Comparison of ENCODE assay signal across 11 cellular contexts in the genomic region with DNA sequence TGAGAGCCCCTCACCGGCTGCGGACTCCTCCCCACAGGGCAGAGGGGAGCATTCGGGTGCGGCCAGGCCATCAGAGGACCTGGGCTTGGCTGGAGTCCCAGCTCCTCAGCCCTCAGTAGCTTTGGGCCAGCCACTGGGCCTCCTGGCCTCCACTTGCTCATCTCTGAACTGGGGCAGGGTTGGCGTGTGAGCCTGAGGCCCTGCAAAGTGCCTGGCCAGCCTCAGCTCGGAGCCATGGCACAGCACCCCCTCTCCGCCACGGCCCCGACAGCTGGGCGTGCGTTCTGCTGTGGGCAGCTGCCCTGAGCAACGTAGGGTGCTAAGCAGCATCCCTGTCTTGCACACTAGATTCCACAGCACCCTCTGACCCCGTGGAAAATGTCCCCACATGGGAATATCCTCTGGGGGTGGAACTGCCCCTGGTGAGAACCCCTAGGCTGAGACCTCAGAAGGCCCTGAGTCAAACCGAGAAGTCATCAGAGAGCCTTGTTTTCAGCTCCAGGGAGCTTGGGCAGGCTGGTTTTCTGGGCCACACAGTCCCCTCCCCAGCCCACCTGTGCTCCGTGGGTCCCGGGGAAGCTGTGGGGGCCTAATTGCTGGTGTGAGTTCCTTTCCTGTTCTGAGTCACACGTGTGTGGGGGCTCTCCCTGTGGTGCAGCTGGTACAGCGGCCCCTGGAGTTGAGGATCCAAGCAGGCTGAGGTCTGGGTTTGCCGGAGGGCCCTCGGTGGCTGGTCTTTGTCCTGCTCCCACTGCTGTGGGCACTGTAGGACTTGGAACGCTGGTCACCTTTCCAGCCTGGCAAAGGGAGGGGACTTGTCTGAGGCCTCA. TPM values are rescaled to one million over a fixed set of nuclear protein-coding genes. Genes with fewer than 3 reads are reported as not detected.
A peak's percentile ranks its signal among the peaks of the same experiment; 100 is the strongest.
DNase-seq lines count a peak whose midpoint lies in the region; ATAC-seq, FAIRE-seq and TF ChIP-seq lines count a peak whose summit lies in the region.
"Had no signal": no experiment of that assay in that cellular context is flagged by ENCODE, and none has a peak within 500 bp of the region (broad histone marks: within the 10 kb centered on the region; RNA-seq: fewer than 3 reads in every experiment).

No MANE protein-coding gene starts in this region.

- H3K4me1 ChIP-seq in tibial nerve (no peaks in the 10 kb centered on the region), smooth muscle cell (ENCODE audit: low read depth) (no peaks in the 10 kb centered on the region)

- H3K9ac ChIP-seq in smooth muscle cell (ENCODE audit: low read depth), result no peak overlapping the region

- POLR2A ChIA-PET in activated B cell treated with CpG ODN at 0.5 μM for 24 hours (lab: Charles Lee), result interaction anchor here (1.0 to 3.5 kb wide), 7 partner anchors 10 to 37 kb away, joined by 4 to 89 read pairs (median 7); partner anchors contain the start of gene WRAP73

- intact Hi-C loops in activated B cell treated with CpG ODN at 0.5 μM for 24 hours (cut with micrococcal nuclease), result loop anchor here (1.0 to 2.0 kb wide), 3 partner anchors 10 to 52 kb away; partner anchors contain the start of gene TPRG1L

- no peak for TF ChIP-seq POLR2A in tibial nerve (IDR thresholded peaks at IDR 0.05)

- CTCF ChIA-PET in activated B cell treated with CpG ODN at 0.5 μM for 24 hours (lab: Charles Lee), result interaction anchor here (0.9 to 1.4 kb wide), 5 partner anchors 11 to 58 kb away, joined by 3 to 9 read pairs (median 4); no protein-coding TSS in a partner anchor

- peak overlapping the region; percentile 69 for H3K4me3 Mint-ChIP-seq in activated B cell treated with CpG ODN at 0.5 μM for 24 hours
- H3K4me3 Mint-ChIP-seq: dendritic cell treated with granulocyte-macrophage colony-stimulating factor and Interleukin-4, amounts not matched to agents 40 ng/mL and 50 ng/mL, for 4 days; stimulated activated naive CD8-positive, alpha-beta T cell treated with anti-CD3 and anti-CD28 coated beads, Interleukin-15, Interleukin-2, amounts not matched to agents 100 ng/mL and 50 ng/mL, for 24 hours had no signal

- H3F3A ChIP-seq in smooth muscle cell (ENCODE audit: low read depth), result no peaks in the 10 kb centered on the region

- no peaks in the 10 kb centered on the region for H3K36me3 Mint-ChIP-seq in activated B cell treated with CpG ODN at 0.5 μM for 24 hours (ENCODE audit: low read depth)

- ATAC-seq in HG03060 (IDR thresholded peaks at IDR 0.05; ENCODE audit: low read depth, unreplicated experiment) (peak; percentile 45), activated B cell treated with CpG ODN at 0.5 μM for 24 hours (ENCODE audit: low read depth) (peak; percentile 66)

- H3K27me3 ChIP-seq in tibial nerve (peaks cover 0 to 41% of the 10 kb centered on the region in 2 donors), smooth muscle cell (ENCODE audit: low read depth) (no peaks in the 10 kb centered on the region)

- no peaks in the 10 kb centered on the region for H4K20me1 ChIP-seq in smooth muscle cell (ENCODE audit: low read depth)

- no peaks in the 10 kb centered on the region for H3K36me3 ChIP-seq in tibial nerve
- H3K36me3 ChIP-seq in smooth muscle cell (ENCODE audit: low read depth), result no peaks in the 10 kb centered on the region

- TF ChIP-seq CTCF in GM10266 (IDR thresholded peaks at IDR 0.05; ENCODE audit: control insufficient read depth, insufficient read depth, low read depth, missing control alignments), result peak; percentile 41
- TF ChIP-seq CTCF in activated B cell treated with CpG ODN at 0.5 μM for 24 hours (IDR thresholded peaks at IDR 0.05), result no peak
- TF ChIP-seq CTCF in tibial nerve (IDR thresholded peaks at IDR 0.05), result no peak
- TF ChIP-seq CTCF in smooth muscle cell (IDR thresholded peaks at IDR 0.05; ENCODE audit: borderline replicate concordance, insufficient read depth, poor library complexity, severe bottlenecking), result no peak

- no peak overlapping the region for H3K4me3 ChIP-seq in tibial nerve
- H3K4me3 ChIP-seq in smooth muscle cell, result no peak overlapping the region

- H3K9me3 Mint-ChIP-seq in activated B cell treated with CpG ODN at 0.5 μM for 24 hours, result no peaks in the 10 kb centered on the region
- H3K9me3 Mint-ChIP-seq: dendritic cell treated with granulocyte-macrophage colony-stimulating factor and Interleukin-4, amounts not matched to agents 40 ng/mL and 50 ng/mL, for 4 days; stimulated activated naive CD8-positive, alpha-beta T cell treated with anti-CD3 and anti-CD28 coated beads, Interleukin-15, Interleukin-2, amounts not matched to agents 100 ng/mL and 50 ng/mL, for 24 hours had no signal

- no peak overlapping the region for H3K27ac ChIP-seq in tibial nerve
- no peak overlapping the region for H3K27ac ChIP-seq in smooth muscle cell (ENCODE audit: low read depth)

- no peak overlapping the region for H3K4me2 ChIP-seq in smooth muscle cell

- 72 to 75% methylated on average over 9 to 12 of the region's 21 CpGs for WGBS in tibial nerve, 2 donors
- 88% methylated on average over 19 of the region's 21 CpGs for WGBS in smooth muscle cell (ENCODE audit: low lambda C conversion rate)

- H3K9me3 ChIP-seq in tibial nerve (no peaks in the 10 kb centered on the region), smooth muscle cell (replicated peaks; ENCODE audit: low read depth) (no peaks in the 10 kb centered on the region)

- peaks cover 85% of the 10 kb centered on the region for H3K4me1 Mint-ChIP-seq in activated B cell treated with CpG ODN at 0.5 μM for 24 hours

- DNase-seq in GM10266 (ENCODE audit: extremely low spot score) (peak; percentile 79), GM19239 (ENCODE audit: insufficient read length, low spot score) (peak; percentile 72), activated B cell treated with CpG ODN at 0.5 μM for 24 hours (peak; percentile 57), OCI-M1 (lab: John Stamatoyannopoulos, UW) (no peak), tibial nerve (ENCODE audit: low spot score in 2 of 2) (no peak), smooth muscle cell (lab: John Stamatoyannopoulos, UW; ENCODE audit: unreplicated experiment) (no peak), pons (ENCODE audit: low spot score) (no peak)

- H3K27ac Mint-ChIP-seq in activated B cell treated with CpG ODN at 0.5 μM for 24 hours, result peak overlapping the region; percentile 81
- H3K27ac Mint-ChIP-seq: stimulated activated naive CD8-positive, alpha-beta T cell treated with anti-CD3 and anti-CD28 coated beads, Interleukin-15, Interleukin-2, amounts not matched to agents 100 ng/mL and 50 ng/mL, for 24 hours had no signal

- H3K27me3 Mint-ChIP-seq in activated B cell treated with CpG ODN at 0.5 μM for 24 hours, result no peaks in the 10 kb centered on the region

- no peak overlapping the region for H2AFZ ChIP-seq in smooth muscle cell (ENCODE audit: low read depth)

- no peaks in the 10 kb centered on the region for H3K79me2 ChIP-seq in smooth muscle cell (ENCODE audit: low read depth)

- no peak for TF ChIP-seq EP300 in tibial nerve (IDR thresholded peaks at IDR 0.05)

- FAIRE-seq in GM19239 (lab: Jason Lieb, UNC), result peak; percentile 99
- FAIRE-seq: G401.6 had no signal

RNA-seq across cellular contexts. Expression of gene TP73, which starts 24.5 kb away (rescaled TPM):
- total RNA-seq in activated B cell treated with CpG ODN at 0.5 μM for 24 hours (2.1 and 2.6 TPM in 2 replicates), tibial nerve (under 1 TPM in 1 of 4 donors, not detected in 3; 0.30 TPM), smooth muscle cell (0.04 and 0.22 TPM in 2 replicates)
- 0.50 TPM in 1 of 2 replicates, not detected in the other for polyA plus RNA-seq in smooth muscle cell

RNA-seq across cellular contexts. Expression of gene WRAP73, which starts 26.9 kb away (rescaled TPM):
- 27.0 and 30.1 TPM in 2 replicates for total RNA-seq in activated B cell treated with CpG ODN at 0.5 μM for 24 hours
- 10 to 100 TPM; 11.1 to 17.1 (median 12.9) TPM for total RNA-seq in tibial nerve
- total RNA-seq in smooth muscle cell, result 14.2 and 17.2 TPM in 2 replicates
- 20.8 and 21.5 TPM in 2 replicates for polyA plus RNA-seq in smooth muscle cell

RNA-seq across cellular contexts. Expression of gene TPRG1L, which starts 52.0 kb away (rescaled TPM):
- total RNA-seq in activated B cell treated with CpG ODN at 0.5 μM for 24 hours (26.5 and 27.0 TPM in 2 replicates), tibial nerve (10 to 100 TPM; 26.7 to 39.8 (median 34.7) TPM), smooth muscle cell (20.7 and 21.7 TPM in 2 replicates)
- polyA plus RNA-seq in smooth muscle cell, result 35.0 and 38.7 TPM in 2 replicates

Comparison
In these comparisons a context has a peak if more than half of its experiments do, and no peak if none do; other contexts are left out.
1. DNase-seq: peak in GM10266 (single experiment), GM19239 (single experiment) and activated B cell treated with CpG ODN at 0.5 μM for 24 hours (single experiment); none in OCI-M1 (single experiment), tibial nerve (0 of 2), smooth muscle cell (single experiment) and pons (single experiment).